Comparison of ENCODE assay signal across 25 cellular contexts in the genomic region with DNA sequence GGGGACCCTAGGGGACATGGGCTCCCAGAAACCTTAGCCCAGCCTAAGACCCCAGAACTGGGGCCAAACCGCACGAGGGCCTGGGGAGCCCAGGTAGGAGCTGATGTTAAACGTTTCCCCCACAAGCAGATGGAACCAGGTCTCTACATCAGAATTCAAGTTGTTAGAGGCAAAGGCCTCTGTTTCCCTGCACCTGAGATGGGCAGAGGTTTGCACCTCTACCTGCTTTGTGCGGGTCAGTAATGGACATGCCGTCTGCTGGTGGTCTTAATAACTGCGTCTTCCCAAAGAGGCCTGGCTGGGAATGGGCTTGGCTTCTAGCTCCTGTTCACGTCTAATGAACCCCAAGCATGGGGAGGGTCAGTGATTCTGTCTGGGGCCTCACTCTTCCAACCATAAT.
"Had no signal": no experiment of that assay in that cellular context is flagged by ENCODE, and none has a peak within 500 bp of the region (broad histone marks: within the 10 kb centered on the region; RNA-seq: fewer than 3 reads in every experiment).

No MANE protein-coding gene starts in this region.

- ATAC-seq: mucosa of descending colon; naive thymus-derived CD4-positive, alpha-beta T cell; natural killer cell treated with Interleukin-12 subunit alpha and Interleukin-12 subunit beta and Interleukin-15 and Interleukin-18, amount 100 ng/mL, for 72 hours; right cardiac atrium; sciatic nerve; stimulated activated effector memory CD8-positive, alpha-beta T cell treated with anti-CD3 and anti-CD28 coated beads, Interleukin-12 subunit alpha, Interleukin-12 subunit beta, amount 100 ng/mL, for 72 hours had no signal

- H3K4me3 Mint-ChIP-seq: immature natural killer cell; naive thymus-derived CD4-positive, alpha-beta T cell; natural killer cell treated with Interleukin-12 subunit alpha and Interleukin-12 subunit beta and Interleukin-15 and Interleukin-18, amount 100 ng/mL, for 72 hours; stimulated activated effector memory CD8-positive, alpha-beta T cell treated with anti-CD3 and anti-CD28 coated beads, Interleukin-12 subunit alpha, Interleukin-12 subunit beta, amount 100 ng/mL, for 72 hours; stimulated activated naive CD8-positive, alpha-beta T cell treated with anti-CD3 and anti-CD28 coated beads, Interleukin-15, Interleukin-2, amounts not matched to agents 100 ng/mL and 50 ng/mL, for 24 hours; type B pancreatic cell had no signal

- H3K36me3 ChIP-seq: uterus had no signal

- H3K4me1 ChIP-seq: left ventricle myocardium inferior, prostate gland, spleen, tibial nerve, uterus had no signal

- H3K9me3 ChIP-seq: left ventricle myocardium inferior, mucosa of descending colon, prostate gland, spleen, tibial nerve, uterus had no signal

- H3K27me3 Mint-ChIP-seq: naive thymus-derived CD4-positive, alpha-beta T cell; natural killer cell treated with Interleukin-12 subunit alpha and Interleukin-12 subunit beta and Interleukin-15 and Interleukin-18, amount 100 ng/mL, for 72 hours; stimulated activated naive CD8-positive, alpha-beta T cell treated with anti-CD3 and anti-CD28 coated beads, Interleukin-15, Interleukin-2, amounts not matched to agents 100 ng/mL and 50 ng/mL, for 24 hours; type B pancreatic cell had no signal

- H3K27ac ChIP-seq: left ventricle myocardium inferior, prostate gland, spleen, tibial nerve, uterus had no signal

- H3K27ac Mint-ChIP-seq: natural killer cell treated with Interleukin-12 subunit alpha and Interleukin-12 subunit beta and Interleukin-15 and Interleukin-18, amount 100 ng/mL, for 72 hours; stimulated activated effector memory CD8-positive, alpha-beta T cell treated with anti-CD3 and anti-CD28 coated beads, Interleukin-12 subunit alpha, Interleukin-12 subunit beta, amount 100 ng/mL, for 72 hours; stimulated activated naive CD8-positive, alpha-beta T cell treated with anti-CD3 and anti-CD28 coated beads, Interleukin-15, Interleukin-2, amounts not matched to agents 100 ng/mL and 50 ng/mL, for 24 hours; type B pancreatic cell had no signal

- H3K9me3 Mint-ChIP-seq: immature natural killer cell; naive thymus-derived CD4-positive, alpha-beta T cell; natural killer cell treated with Interleukin-12 subunit alpha and Interleukin-12 subunit beta and Interleukin-15 and Interleukin-18, amount 100 ng/mL, for 72 hours; stimulated activated effector memory CD8-positive, alpha-beta T cell treated with anti-CD3 and anti-CD28 coated beads, Interleukin-12 subunit alpha, Interleukin-12 subunit beta, amount 100 ng/mL, for 72 hours; stimulated activated naive CD8-positive, alpha-beta T cell treated with anti-CD3 and anti-CD28 coated beads, Interleukin-15, Interleukin-2, amounts not matched to agents 100 ng/mL and 50 ng/mL, for 24 hours; type B pancreatic cell had no signal

- FAIRE-seq: islet of Langerhans, kidney, small intestine had no signal

- H3K27me3 ChIP-seq: spleen, tibial nerve, uterus had no signal

- DNase-seq: hypothalamus; immature natural killer cell; kidney; left ventricle myocardium inferior; midbrain; mucosa of descending colon; naive thymus-derived CD4-positive, alpha-beta T cell; nucleus accumbens; retina; right cardiac atrium; small intestine; spleen; stimulated activated CD4-positive, alpha-beta T cell treated with anti-CD3 and anti-CD28 coated beads, Interleukin-4, amount 100 ng/mL, for 24 hours; stimulated activated naive CD4-positive, alpha-beta T cell; substantia nigra; uterus had no signal

- H3K4me3 ChIP-seq: left ventricle myocardium inferior, lung, mucosa of descending colon, prostate gland, spleen, tibial nerve, uterus had no signal

- H3K4me1 Mint-ChIP-seq: immature natural killer cell; stimulated activated effector memory CD8-positive, alpha-beta T cell treated with anti-CD3 and anti-CD28 coated beads, Interleukin-12 subunit alpha, Interleukin-12 subunit beta, amount 100 ng/mL, for 72 hours had no signal
